ENCODE assay signal across 20 cellular contexts in genomic region chr12:114438635-114439256, GRCh38. TPM values are rescaled to one million over a fixed set of nuclear protein-coding genes. Genes with fewer than 3 reads are reported as not detected.
"Had no signal": no experiment of that assay in that cellular context is flagged by ENCODE, and none has a peak within 500 bp of the region (broad histone marks: within the 10 kb centered on the region; RNA-seq: fewer than 3 reads in every experiment).

No MANE protein-coding gene starts in this region.

- H3K9me3 Mint-ChIP-seq: central memory CD8-positive, alpha-beta T cell had no signal

- ATAC-seq: activated CD4-positive, CD25-positive, alpha-beta regulatory T cell treated with anti-CD3 and anti-CD28 coated beads, Interleukin-2, amount 50 U/mL, for 24 hours; foreskin keratinocyte; left lung had no signal

- DNase-seq: aorta; colonic mucosa; foreskin keratinocyte; glutamatergic neuron; left lung; mammary epithelial cell; midbrain; nephron progenitor cell; occipital lobe; posterior cingulate gyrus; stimulated activated CD4-positive, alpha-beta T cell treated with anti-CD3 and anti-CD28 coated beads, Interleukin-2, amount 100 ng/mL, for 24 hours; stimulated activated naive CD4-positive, alpha-beta T cell treated with Interleukin-2 at 50 U/mL for 16 hours; T-helper 9 cell; thyroid gland had no signal

- H3K36me3 ChIP-seq: colonic mucosa, left lung, thyroid gland had no signal

- H3K4me3 Mint-ChIP-seq: central memory CD8-positive, alpha-beta T cell; nephron progenitor cell had no signal

- H3K4me3 ChIP-seq: colonic mucosa, left lung, thyroid gland had no signal

- H3K9me3 ChIP-seq: colonic mucosa, left lung, thyroid gland had no signal

- H3K4me1 ChIP-seq: colonic mucosa, foreskin keratinocyte, left lung, thyroid gland had no signal

- H3K4me1 Mint-ChIP-seq: central memory CD8-positive, alpha-beta T cell; nephron progenitor cell had no signal

- H3K27ac ChIP-seq: colonic mucosa, foreskin keratinocyte, left lung, thyroid gland had no signal

- H3K27ac Mint-ChIP-seq: nephron progenitor cell had no signal

RNA-seq across cellular contexts. Expression of gene TBX5, which starts 32.8 kb away (rescaled TPM):
- total RNA-seq: activated CD8-positive, alpha-beta memory T cell treated with anti-CD3 and anti-CD28 coated beads for 36 hours; colonic mucosa; epithelial cell of proximal tubule; foreskin keratinocyte; kidney epithelial cell; mammary epithelial cell; myocyte; occipital lobe had no signal
- polyA plus RNA-seq: foreskin keratinocyte, mammary epithelial cell had no signal
